In genomic region chr18:48929951-48930713, GRCh38 we compare ENCODE assay signal across 8 cellular contexts. TPM values are rescaled to one million over a fixed set of nuclear protein-coding genes. Genes with fewer than 3 reads are reported as not detected.
DNase-seq lines count a peak whose midpoint lies in the region; ATAC-seq, FAIRE-seq and TF ChIP-seq lines count a peak whose summit lies in the region.

No MANE protein-coding gene starts in this region.

- H3K4me1 Mint-ChIP-seq in activated CD8-positive, alpha-beta T cell treated with anti-CD3 and anti-CD28 coated beads, Interleukin-2, amount 10 ng/mL, durations not matched to agents 7 days and 5 days (ENCODE audit: low read depth), result peaks cover 98% of the 10 kb centered on the region

- no peaks in the 10 kb centered on the region for H3K27me3 Mint-ChIP-seq in activated CD8-positive, alpha-beta T cell treated with anti-CD3 and anti-CD28 coated beads, Interleukin-2, amount 10 ng/mL, durations not matched to agents 7 days and 5 days (ENCODE audit: low read depth)

- intact Hi-C loops in spleen (cut with DNase I; ENCODE audit: low total_unique reads), result loop anchor here (10.0 kb wide), 1 partner anchor 145 kb away; no protein-coding TSS in a partner anchor

- H3K36me3 Mint-ChIP-seq in activated CD8-positive, alpha-beta T cell treated with anti-CD3 and anti-CD28 coated beads, Interleukin-2, amount 10 ng/mL, durations not matched to agents 7 days and 5 days (ENCODE audit: low read depth), result peaks cover 66% of the 10 kb centered on the region

- H3K4me1 ChIP-seq in HAP-1 (peaks cover 53% of the 10 kb centered on the region), hepatocyte (ENCODE audit: insufficient read depth) (peaks cover 94% of the 10 kb centered on the region), spleen (peaks cover 68 to 100% (median 97%) of the 10 kb centered on the region in 6 donors)

- 6% methylated on average over 14 of the region's 20 CpGs for WGBS in hepatocyte (ENCODE audit: low lambda C conversion rate, missing lambda C conversion rate)
- WGBS in spleen, 5 donors, result 77 to 86% (median 83%) methylated on average over 20 of the region's 20 CpGs

- H3K36me3 ChIP-seq in HAP-1 (replicated peaks) (no peaks in the 10 kb centered on the region; the same call in 1 of the 2 replicates), hepatocyte (replicated peaks; ENCODE audit: insufficient read depth, low read depth) (no peaks in the 10 kb centered on the region), spleen (no peaks in the 10 kb centered on the region)

- H4K20me1 ChIP-seq in hepatocyte (ENCODE audit: insufficient read depth, poor library complexity, severe bottlenecking), result peaks cover 84% of the 10 kb centered on the region

- peaks cover 93% of the 10 kb centered on the region for H3K79me2 ChIP-seq in hepatocyte

- peak overlapping the region; percentile 94 for H3K27ac ChIP-seq in hepatocyte
- peak overlapping the region in 6 of 8 donors; percentile 15 to 87 (median 66) for H3K27ac ChIP-seq in spleen

- TF ChIP-seq POLR2A in spleen (IDR thresholded peaks at IDR 0.05) (no peak), GM12891 (IDR thresholded peaks at IDR 0.05; ENCODE audit: low read depth, low read length) (no peak)

- DNase-seq in HAP-1 (ENCODE audit: low spot score in 2 of 2) (peak; percentile 66 to 83), hepatocyte (ENCODE audit: low spot score) (peak; percentile 90), spleen (no peak), DMS 273 treated with DMSO at 0.1 percent for 48 hours (lab: John Stamatoyannopoulos, UW) (no peak), GF-D8 (lab: John Stamatoyannopoulos, UW) (no peak), GM12891 (ENCODE audit: insufficient read length, low spot score) (no peak)
- DNase-seq in activated CD8-positive, alpha-beta T cell treated with anti-CD3 and anti-CD28 coated beads, Interleukin-2, amount 10 ng/mL, durations not matched to agents 7 days and 5 days, result no peak

- in situ Hi-C loops in HAP-1 (cut with MboI; ENCODE audit: low sequenced_read_pairs), result no loop called here

- peak overlapping the region; percentile 72 for H3K4me2 ChIP-seq in hepatocyte

- ATAC-seq in activated CD8-positive, alpha-beta T cell treated with anti-CD3 and anti-CD28 coated beads, Interleukin-2, amount 10 ng/mL, durations not matched to agents 7 days and 5 days, result no peak
- ATAC-seq in GM18519 (IDR thresholded peaks at IDR 0.05; ENCODE audit: low FRiP score, unreplicated experiment), result no peak

- H3K9me2 ChIP-seq in hepatocyte (replicated peaks; ENCODE audit: insufficient read depth), result no peaks in the 10 kb centered on the region

- POLR2A ChIA-PET in activated CD8-positive, alpha-beta T cell treated with anti-CD3 and anti-CD28 coated beads, Interleukin-2, amount 10 ng/mL, durations not matched to agents 7 days and 5 days (lab: Charles Lee), result interaction anchor here (0.6 to 1.1 kb wide), 2 partner anchors 7 to 71 kb away, joined by 3 read pairs; no protein-coding TSS in a partner anchor

- no peak for TF ChIP-seq CTCF in hepatocyte (IDR thresholded peaks at IDR 0.05; ENCODE audit: poor library complexity)
- no peak for TF ChIP-seq CTCF in spleen (IDR thresholded peaks at IDR 0.05 in 8 of 11, conservative IDR thresholded peaks at IDR 0.05 in 3 of 11)

- H3K4me3 ChIP-seq in HAP-1, result no peak overlapping the region
- no peak overlapping the region for H3K4me3 ChIP-seq in hepatocyte
- no peak overlapping the region for H3K4me3 ChIP-seq in spleen

- peak overlapping the region; percentile 8 for H3K27ac Mint-ChIP-seq in activated CD8-positive, alpha-beta T cell treated with anti-CD3 and anti-CD28 coated beads, Interleukin-2, amount 10 ng/mL, durations not matched to agents 7 days and 5 days

- H3K27me3 ChIP-seq in HAP-1 (ENCODE audit: low read depth) (no peaks in the 10 kb centered on the region), hepatocyte (no peaks in the 10 kb centered on the region), spleen (replicated peaks in 1 of 7) (no peaks in the 10 kb centered on the region)

- no peaks in the 10 kb centered on the region for H3K9me3 Mint-ChIP-seq in activated CD8-positive, alpha-beta T cell treated with anti-CD3 and anti-CD28 coated beads, Interleukin-2, amount 10 ng/mL, durations not matched to agents 7 days and 5 days (ENCODE audit: insufficient read depth)

- no peaks in the 10 kb centered on the region for H3K9me3 ChIP-seq in HAP-1
- H3K9me3 ChIP-seq in hepatocyte (ENCODE audit: low read depth), result no peaks in the 10 kb centered on the region
- H3K9me3 ChIP-seq in spleen, result no peaks in the 10 kb centered on the region

- CTCF ChIA-PET in activated CD8-positive, alpha-beta T cell treated with anti-CD3 and anti-CD28 coated beads, Interleukin-2, amount 10 ng/mL, durations not matched to agents 7 days and 5 days (lab: Charles Lee), result interaction anchor here (1.0 to 1.8 kb wide), 2 partner anchors 8 to 88 kb away, joined by 3 to 5 read pairs; no protein-coding TSS in a partner anchor

- no peak for FAIRE-seq in GM12891 (lab: Jason Lieb, UNC)

- no peak overlapping the region for H3K4me3 Mint-ChIP-seq in activated CD8-positive, alpha-beta T cell treated with anti-CD3 and anti-CD28 coated beads, Interleukin-2, amount 10 ng/mL, durations not matched to agents 7 days and 5 days

- H2AFZ ChIP-seq in hepatocyte, result no peak overlapping the region

TF ChIP-seq in GM12891, 5 proteins besides CTCF, POLR2A, EP300 and RAD21:
- TF ChIP-seq POLR2AphosphoS5 (IDR thresholded peaks at IDR 0.05; ENCODE audit: low read depth, low read length), result no peak
- TF ChIP-seq PAX5 (IDR thresholded peaks at IDR 0.05; ENCODE audit: insufficient read depth, low read length, severe bottlenecking), result no peak
- TF ChIP-seq SPI1 (IDR thresholded peaks at IDR 0.05; ENCODE audit: low read depth, low read length), result no peak
- no peak for TF ChIP-seq POU2F2 (IDR thresholded peaks at IDR 0.05; ENCODE audit: low read depth, low read length)
- TF ChIP-seq TAF1 (IDR thresholded peaks at IDR 0.05; ENCODE audit: low read depth, low read length), result no peak

RNA-seq across cellular contexts. Expression of gene SMAD7, which starts 20.6 kb away (rescaled TPM):
- 10 to 100 TPM; 23.8 to 24.1 TPM for total RNA-seq in activated CD8-positive, alpha-beta T cell treated with anti-CD3 and anti-CD28 coated beads, Interleukin-2, amount 10 ng/mL, durations not matched to agents 7 days and 5 days
- total RNA-seq in hepatocyte (66.2 and 71.1 TPM in 2 replicates), spleen (10 to 100 TPM; 14.3 to 21.2 (median 16.2) TPM)
- polyA plus RNA-seq in hepatocyte (61.5 and 65.4 TPM in 2 replicates), spleen (1 to 10 TPM; 2.5 to 5.4 (median 4.6) TPM)
- polyA plus RNA-seq in GM12891 (2012; ENCODE audit: low read depth, missing spikeins), result 4.7 TPM

Comparison
In these comparisons a context has a peak if more than half of its experiments do, and no peak if none do; other contexts are left out.
1. DNase-seq: peak in HAP-1 (2 of 2) and hepatocyte (single experiment); none in activated CD8-positive, alpha-beta T cell treated with anti-CD3 and anti-CD28 coated beads, Interleukin-2, amount 10 ng/mL, durations not matched to agents 7 days and 5 days (single experiment), spleen (single experiment), DMS 273 treated with DMSO at 0.1 percent for 48 hours (single experiment), GF-D8 (single experiment) and GM12891 (single experiment).